ENCODE assay signal across 15 cellular contexts in the genomic region with DNA sequence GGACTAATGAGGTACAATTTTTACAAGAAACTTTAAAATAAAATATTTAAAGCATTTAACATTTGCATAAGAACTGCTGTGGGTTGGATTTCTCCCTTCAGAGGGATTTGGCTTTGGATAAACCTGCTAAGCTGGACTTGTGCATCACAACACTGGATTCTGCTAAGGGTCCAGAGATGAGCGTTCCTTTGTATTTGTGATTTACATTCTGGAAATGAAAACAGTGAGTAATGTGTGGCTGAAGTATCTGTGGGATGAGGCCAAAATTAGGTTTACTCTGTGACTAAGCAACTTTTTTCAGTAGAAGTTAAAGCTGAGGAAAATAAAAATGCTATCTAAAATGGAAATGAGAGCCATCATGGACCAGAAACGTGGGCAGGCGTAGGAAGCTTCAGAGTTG.
DNase-seq lines count a peak whose midpoint lies in the region; ATAC-seq and TF ChIP-seq lines count a peak whose summit lies in the region.
"Had no signal": no experiment of that assay in that cellular context is flagged by ENCODE, and none has a peak within 500 bp of the region (broad histone marks: within the 10 kb centered on the region; RNA-seq: fewer than 3 reads in every experiment).

No MANE protein-coding gene starts in this region.

- POLR2A ChIA-PET in AG04450 (lab: Yijun Ruan, JAX), result no interaction called here

- no peaks in the 10 kb centered on the region for H3K27me3 ChIP-seq in AG04450 (ENCODE audit: control insufficient read depth, insufficient read depth, low read length)
- H3K27me3 ChIP-seq: testis had no signal

- H3K9me3 ChIP-seq in AG04450 (ENCODE audit: control insufficient read depth, insufficient read depth, low read length), result no peaks in the 10 kb centered on the region
- H3K9me3 ChIP-seq: testis had no signal

- in situ Hi-C loops in astrocyte of the cerebellum (cut with HindIII; ENCODE audit: low sequenced_read_pairs), result no loop called here

- CTCF ChIA-PET in AG04450 (lab: Charles Lee), result interaction anchor here (1.8 kb wide), 1 partner anchor 393 kb away, joined by 5 read pairs; no protein-coding TSS in a partner anchor

- TF ChIP-seq CTCF in AG04450 (IDR thresholded peaks at IDR 0.05; ENCODE audit: low read depth, low read length) (no peak), astrocyte of the cerebellum (IDR thresholded peaks at IDR 0.05; ENCODE audit: low read depth, low read length, missing control alignments) (no peak)

- no peak overlapping the region for H3K4me3 ChIP-seq in AG04450 (ENCODE audit: low read depth, low read length)
- H3K4me3 ChIP-seq in astrocyte of the cerebellum (ENCODE audit: low read depth, low read length), result no peak overlapping the region
- H3K4me3 ChIP-seq: testis had no signal

- ATAC-seq in HG03139 (IDR thresholded peaks at IDR 0.05; ENCODE audit: unreplicated experiment), result no peak
- ATAC-seq: activated CD8-positive, alpha-beta memory T cell treated with anti-CD3 and anti-CD28 coated beads, Interleukin-2, amount 10 ng/mL, durations not matched to agents 7 days and 5 days; WTC11 had no signal

- peak overlapping the region; percentile 42 for H3K27ac ChIP-seq in AG04450 (ENCODE audit: low read depth, low read length)
- H3K27ac ChIP-seq: testis had no signal

- DNase-seq in AG04450 (ENCODE audit: low read depth, low spot score) (peak; percentile 48), HCEC 1CT (peak; percentile 66), astrocyte of the cerebellum (ENCODE audit: low read depth) (peak; percentile 49), hepatic stellate cell (ENCODE audit: low spot score) (peak; percentile 19), activated gamma-delta T cell treated with Interleukin-2 at 50 U/mL for 16 hours (no peak), NCI-H2227 treated with DMSO at 0.1 percent for 48 hours (lab: John Stamatoyannopoulos, UW) (no peak), RKO (ENCODE audit: low spot score) (no peak)
- DNase-seq: activated CD8-positive, alpha-beta memory T cell treated with anti-CD3 and anti-CD28 coated beads, Interleukin-2, amount 10 ng/mL, durations not matched to agents 7 days and 5 days; DMS153; NCI-H1092 treated with DMSO at 0.1 percent for 48 hours; NCI-H2171 treated with DMSO at 0.1 percent for 48 hours; SW 1271; testis had no signal

Comparison
In these comparisons a context has a peak if more than half of its experiments do, and no peak if none do; other contexts are left out.
1. DNase-seq: peak in AG04450 (single experiment), HCEC 1CT (single experiment), astrocyte of the cerebellum (single experiment) and hepatic stellate cell (single experiment); none in activated gamma-delta T cell treated with Interleukin-2 at 50 U/mL for 16 hours (single experiment), NCI-H2227 treated with DMSO at 0.1 percent for 48 hours (single experiment) and RKO (single experiment).